ENCODE assay signal across 1 cellular context in genomic region chr1:109776911-109777310, GRCh38.
A peak's percentile ranks its signal among the peaks of the same experiment; 100 is the strongest.
TF ChIP-seq lines count a peak whose summit lies in the region.

No MANE protein-coding gene starts in this region.

TF ChIP-seq in HepG2, 621 proteins besides CTCF, POLR2A, EP300 and RAD21 (continued from another document):
- no peak for TF ChIP-seq AFF4 (CRISPR knock-in tag; IDR thresholded peaks at IDR 0.05)
- TF ChIP-seq NFAT5 (CRISPR knock-in tag; IDR thresholded peaks at IDR 0.05), result no peak
- no peak for TF ChIP-seq ZNF83 (CRISPR knock-in tag; IDR thresholded peaks at IDR 0.05; ENCODE audit: borderline replicate concordance)
- TF ChIP-seq ZNF496 (CRISPR knock-in tag; IDR thresholded peaks at IDR 0.05; ENCODE audit: insufficient replicate concordance), result no peak
- TF ChIP-seq ZIK1 (CRISPR knock-in tag; IDR thresholded peaks at IDR 0.05; ENCODE audit: borderline replicate concordance, low read depth), result no peak
- TF ChIP-seq ZNF276 (CRISPR knock-in tag; IDR thresholded peaks at IDR 0.05; ENCODE audit: low read depth), result no peak
- no peak for TF ChIP-seq HOXA9 (CRISPR knock-in tag; IDR thresholded peaks at IDR 0.05; ENCODE audit: borderline replicate concordance)
- no peak for TF ChIP-seq ZNF780A (CRISPR knock-in tag; IDR thresholded peaks at IDR 0.05)
- TF ChIP-seq PAXIP1 (CRISPR knock-in tag; conservative IDR thresholded peaks at IDR 0.05), result no peak
- TF ChIP-seq MIER3 (CRISPR knock-in tag; IDR thresholded peaks at IDR 0.05; ENCODE audit: borderline replicate concordance), result 0 out of 2 replicates have a peak, but pooled peaks have one; percentile 16
- TF ChIP-seq MXD1 (CRISPR knock-in tag; IDR thresholded peaks at IDR 0.05), result no peak
TF ChIP-seq in HepG2: peak in this region for 62.
